ENCODE assay signal across 22 cellular contexts in genomic region chr1:171472183-171472647, GRCh38. TPM values are rescaled to one million over a fixed set of nuclear protein-coding genes. Genes with fewer than 3 reads are reported as not detected.
A peak's percentile ranks its signal among the peaks of the same experiment; 100 is the strongest.
DNase-seq lines count a peak whose midpoint lies in the region; ATAC-seq lines count a peak whose summit lies in the region.
"Had no signal": no experiment of that assay in that cellular context is flagged by ENCODE, and none has a peak within 500 bp of the region (broad histone marks: within the 10 kb centered on the region; RNA-seq: fewer than 3 reads in every experiment).

No MANE protein-coding gene starts in this region.

- peak; percentile 59 for ATAC-seq in GM19395 (IDR thresholded peaks at IDR 0.05; ENCODE audit: unreplicated experiment)
- ATAC-seq in HG02798 (IDR thresholded peaks at IDR 0.05; ENCODE audit: poor library complexity, unreplicated experiment) = peak; percentile 43
- ATAC-seq in HG03460 (IDR thresholded peaks at IDR 0.05; ENCODE audit: unreplicated experiment) = peak; percentile 64
- ATAC-seq in left colon = no peak
- no peak for ATAC-seq in HG02623 (IDR thresholded peaks at IDR 0.05; ENCODE audit: unreplicated experiment)
- ATAC-seq in HG03039 (IDR thresholded peaks at IDR 0.05; ENCODE audit: unreplicated experiment) = no peak
- ATAC-seq: naive thymus-derived CD8-positive, alpha-beta T cell; Panc1; right cardiac atrium had no signal

- intact Hi-C loops in left colon (cut with DNase I, micrococcal nuclease) = no loop called here

- in situ Hi-C loops in ACHN (cut with HindIII; ENCODE audit: low pct_ligation_motif_present, low pct_unique_long_range_greater_than_20kb, low sequenced_read_pairs) = no loop called here

- DNase-seq in ACHN (peak; percentile 42), left colon (no peak), activated gamma-delta T cell (lab: John Stamatoyannopoulos, UW) (no peak)
- DNase-seq: 8988T; activated CD4-positive, alpha-beta T cell treated with anti-CD3 and anti-CD28 coated beads, Interleukin-2, amount 10 ng/mL, durations not matched to agents 7 days and 5 days; activated effector memory CD4-positive, alpha-beta T cell treated with Interleukin-2 at 50 U/mL for 16 hours; brain microvascular endothelial cell; Caco-2; effector memory CD4-positive, alpha-beta T cell; GOT3; mesendoderm; naive thymus-derived CD8-positive, alpha-beta T cell; NCI-H1694 treated with DMSO at 0.1 percent for 48 hours; NCI-H446; right cardiac atrium; stimulated activated CD8-positive, alpha-beta memory T cell treated with anti-CD3 and anti-CD28 coated beads, Interleukin-4, amount 100 ng/mL, for 48 hours had no signal

RNA-seq across cellular contexts. Expression of gene PRRC2C, which starts 13.1 kb away (rescaled TPM):
- total RNA-seq in left colon = 100 to 1,000 TPM; 122 to 144 TPM

Comparison
In these comparisons a context has a peak if more than half of its experiments do, and no peak if none do; other contexts are left out.
1. ATAC-seq: peak in GM19395 (single experiment), HG02798 (single experiment) and HG03460 (single experiment); none in left colon (single experiment), HG02623 (single experiment) and HG03039 (single experiment).